In genomic region chr9:120109242-120109641, GRCh38 we compare ENCODE assay signal across 13 cellular contexts.
DNase-seq lines count a peak whose midpoint lies in the region; ATAC-seq and TF ChIP-seq lines count a peak whose summit lies in the region.
"Had no signal": no experiment of that assay in that cellular context is flagged by ENCODE, and none has a peak within 500 bp of the region (broad histone marks: within the 10 kb centered on the region; RNA-seq: fewer than 3 reads in every experiment).

No MANE protein-coding gene starts in this region.

- no peaks in the 10 kb centered on the region for H3K36me3 ChIP-seq in A673 (ENCODE audit: insufficient read depth, low read length, poor library complexity, severe bottlenecking)
- H3K36me3 ChIP-seq: vagina had no signal

- H3K27me3 ChIP-seq in A673 (replicated peaks; ENCODE audit: insufficient read depth, low read depth, low read length, poor library complexity) = peaks cover 28% of the 10 kb centered on the region
- H3K27me3 ChIP-seq: vagina had no signal

- no peak overlapping the region for H3K27ac ChIP-seq in A673 (ENCODE audit: low read depth, low read length, poor library complexity, severe bottlenecking)
- H3K27ac ChIP-seq: vagina had no signal

- peak; percentile 31 for TF ChIP-seq CTCF in A673 (conservative IDR thresholded peaks at IDR 0.05; ENCODE audit: low read depth, low read length)

- no peaks in the 10 kb centered on the region for H3K4me1 ChIP-seq in A673 (ENCODE audit: insufficient read depth, low read length, poor library complexity, severe bottlenecking)
- H3K4me1 ChIP-seq: vagina had no signal

- no peak overlapping the region for H3K4me3 ChIP-seq in A673 (ENCODE audit: low read depth, low read length, poor library complexity, severe bottlenecking)
- H3K4me3 ChIP-seq: vagina had no signal

- CTCF ChIA-PET in A673 (lab: Charles Lee) = no interaction called here

- H3K9me3 ChIP-seq in A673 (ENCODE audit: low read depth, low read length, poor library complexity, severe bottlenecking) = no peaks in the 10 kb centered on the region
- H3K9me3 ChIP-seq: vagina had no signal

- intact Hi-C loops in A673 (cut with micrococcal nuclease; ENCODE audit: unreplicated experiment) = no loop called here

- no peak for ATAC-seq in GM21825 (IDR thresholded peaks at IDR 0.05; ENCODE audit: unreplicated experiment)
- no peak for ATAC-seq in HG02588 (IDR thresholded peaks at IDR 0.05; ENCODE audit: unreplicated experiment)
- ATAC-seq: activated CD8-positive, alpha-beta memory T cell treated with anti-CD3 and anti-CD28 coated beads, Interleukin-2, amount 10 ng/mL, durations not matched to agents 7 days and 5 days had no signal

- BruUV-seq in A673 (replicated peaks; lab: Mats Ljungman, UMichigan) = no TSS peak

- DNase-seq in A673 (ENCODE audit: low spot score) = peak; percentile 3
- peak; percentile 34 for DNase-seq in DMS153 (lab: John Stamatoyannopoulos, UW)
- DNase-seq in NCI-H1436 (lab: John Stamatoyannopoulos, UW) = peak; percentile 74
- peak; percentile 75 for DNase-seq in ecto neural progenitor cell (ENCODE audit: low spot score)
- DNase-seq in NCI-H446 treated with DMSO at 0.1 percent for 48 hours (lab: John Stamatoyannopoulos, UW) = no peak
- no peak for DNase-seq in medulla oblongata (ENCODE audit: extremely low spot score)
- DNase-seq: activated CD8-positive, alpha-beta memory T cell treated with anti-CD3 and anti-CD28 coated beads, Interleukin-2, amount 10 ng/mL, durations not matched to agents 7 days and 5 days; cerebellar nuclear complex; Right ventricle myocardium superior; stimulated activated CD4-positive, alpha-beta T cell treated with anti-CD3 and anti-CD28 coated beads, Interleukin-4, amount 100 ng/mL, for 4 hours had no signal

- POLR2A ChIA-PET in A673 (lab: Charles Lee; ENCODE audit: low non-redundant PET) = no interaction called here

Comparison
In these comparisons a context has a peak if more than half of its experiments do, and no peak if none do; other contexts are left out.
1. DNase-seq: peak in A673 (single experiment), DMS153 (single experiment), NCI-H1436 (single experiment) and ecto neural progenitor cell (single experiment); none in NCI-H446 treated with DMSO at 0.1 percent for 48 hours (single experiment) and medulla oblongata (single experiment).